In the genomic region with DNA sequence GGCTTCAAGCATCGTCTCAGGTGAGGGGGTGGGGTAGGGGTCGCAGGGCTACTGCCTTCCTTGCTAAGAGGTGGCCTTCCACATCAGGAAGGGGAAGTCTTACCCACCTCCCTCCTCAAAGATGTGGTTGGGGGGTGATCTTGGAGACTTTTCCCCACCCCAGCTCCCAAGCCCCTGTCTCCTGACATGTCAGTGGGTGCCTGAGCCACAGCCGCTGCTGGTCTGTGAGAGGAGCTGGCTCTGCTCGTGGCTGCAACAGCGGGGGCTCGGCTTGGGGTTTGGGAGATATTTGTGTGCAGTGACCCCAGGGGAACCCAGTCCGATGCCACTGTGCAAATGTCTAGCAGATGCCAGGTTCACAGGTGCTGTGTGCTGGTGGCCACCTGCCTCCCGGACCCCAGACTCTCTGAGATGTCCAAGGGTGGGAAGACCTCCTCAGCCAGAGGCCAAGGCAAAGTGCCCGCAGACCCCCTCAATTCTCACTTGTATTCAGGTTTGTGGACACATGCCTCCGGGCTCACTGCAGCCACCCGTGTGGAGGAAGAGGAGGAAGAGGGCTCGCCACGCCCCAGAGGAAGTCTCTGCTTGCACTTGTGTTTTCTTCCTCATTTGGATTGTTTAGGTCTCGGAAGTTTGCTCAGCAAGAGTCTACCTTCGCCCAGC, we compare ENCODE assay signal across 10 cellular contexts. TPM values are rescaled to one million over a fixed set of nuclear protein-coding genes. Genes with fewer than 3 reads are reported as not detected.
A peak's percentile ranks its signal among the peaks of the same experiment; 100 is the strongest.
DNase-seq lines count a peak whose midpoint lies in the region; ATAC-seq and TF ChIP-seq lines count a peak whose summit lies in the region.
"Had no signal": no experiment of that assay in that cellular context is flagged by ENCODE, and none has a peak within 500 bp of the region (broad histone marks: within the 10 kb centered on the region; RNA-seq: fewer than 3 reads in every experiment).

No MANE protein-coding gene starts in this region.

- no peaks in the 10 kb centered on the region for H3K36me3 Mint-ChIP-seq in activated CD4-positive, alpha-beta T cell treated with anti-CD3 and anti-CD28 coated beads for 36 hours (ENCODE audit: low read depth)
- no peaks in the 10 kb centered on the region for H3K36me3 Mint-ChIP-seq in T-helper 1 cell treated with Interleukin-12 subunit alpha and Interleukin-12 subunit beta and Interleukin-4 antibody, amounts not matched to agents 30 μg/mL and 1 μg/mL, for 36 hours (ENCODE audit: low read depth)
- peaks cover 7% of the 10 kb centered on the region for H3K36me3 Mint-ChIP-seq in glutamatergic neuron (ENCODE audit: unreplicated experiment)

- H3K9me3 Mint-ChIP-seq in activated CD4-positive, alpha-beta T cell treated with anti-CD3 and anti-CD28 coated beads for 36 hours (ENCODE audit: low read depth), result no peaks in the 10 kb centered on the region
- no peaks in the 10 kb centered on the region for H3K9me3 Mint-ChIP-seq in T-helper 1 cell treated with Interleukin-12 subunit alpha and Interleukin-12 subunit beta and Interleukin-4 antibody, amounts not matched to agents 30 μg/mL and 1 μg/mL, for 36 hours
- H3K9me3 Mint-ChIP-seq in glutamatergic neuron (ENCODE audit: unreplicated experiment), result peaks cover 5% of the 10 kb centered on the region

- POLR2A ChIA-PET in activated CD4-positive, alpha-beta T cell treated with anti-CD3 and anti-CD28 coated beads for 36 hours (lab: Charles Lee), result no interaction called here

- DNase-seq in activated CD4-positive, alpha-beta T cell treated with anti-CD3 and anti-CD28 coated beads for 36 hours, result peak; percentile 42
- DNase-seq in activated CD4-positive, alpha-beta T cell treated with anti-CD3 and anti-CD28 coated beads for 4 hours, result no peak
- DNase-seq in glutamatergic neuron (peak; percentile 17), H4 (ENCODE audit: low spot score) (no peak), T-helper 9 cell (no peak), NCI-H446 treated with DMSO at 0.1 percent for 48 hours (lab: John Stamatoyannopoulos, UW) (no peak)
- DNase-seq in stimulated activated naive CD8-positive, alpha-beta T cell treated with anti-CD3 and anti-CD28 coated beads, Interleukin-15, Interleukin-2, amounts not matched to agents 100 U/mL and 50 U/mL, for 24 hours, result peak; percentile 23
- DNase-seq: activated gamma-delta T cell treated with Interleukin-2 at 50 U/mL for 16 hours, trophoblast cell had no signal

- H3K27me3 Mint-ChIP-seq in activated CD4-positive, alpha-beta T cell treated with anti-CD3 and anti-CD28 coated beads for 36 hours, result no peaks in the 10 kb centered on the region
- H3K27me3 Mint-ChIP-seq in T-helper 1 cell treated with Interleukin-12 subunit alpha and Interleukin-12 subunit beta and Interleukin-4 antibody, amounts not matched to agents 30 μg/mL and 1 μg/mL, for 36 hours (ENCODE audit: low read depth), result peaks cover 16% of the 10 kb centered on the region
- H3K27me3 Mint-ChIP-seq in glutamatergic neuron (ENCODE audit: unreplicated experiment), result peaks cover 24% of the 10 kb centered on the region

- ATAC-seq in activated CD4-positive, alpha-beta T cell treated with anti-CD3 and anti-CD28 coated beads for 36 hours, result no peak
- ATAC-seq in stimulated activated naive CD8-positive, alpha-beta T cell treated with anti-CD3 and anti-CD28 coated beads, Interleukin-15, Interleukin-2, amounts not matched to agents 100 U/mL and 50 U/mL, for 24 hours, result no peak

- CTCF ChIA-PET in activated CD4-positive, alpha-beta T cell treated with anti-CD3 and anti-CD28 coated beads for 36 hours (lab: Charles Lee), result interaction anchor here (1.5 kb wide), 1 partner anchor 80 kb away, joined by 5 read pairs; no protein-coding TSS in a partner anchor

- peaks cover 38% of the 10 kb centered on the region for H3K4me1 Mint-ChIP-seq in activated CD4-positive, alpha-beta T cell treated with anti-CD3 and anti-CD28 coated beads for 36 hours
- H3K4me1 Mint-ChIP-seq in T-helper 1 cell treated with Interleukin-12 subunit alpha and Interleukin-12 subunit beta and Interleukin-4 antibody, amounts not matched to agents 30 μg/mL and 1 μg/mL, for 36 hours (ENCODE audit: low read depth), result peaks cover 19% of the 10 kb centered on the region
- no peaks in the 10 kb centered on the region for H3K4me1 Mint-ChIP-seq in glutamatergic neuron (ENCODE audit: low read depth, unreplicated experiment)

- peak overlapping the region; percentile 86 for H3K4me3 Mint-ChIP-seq in activated CD4-positive, alpha-beta T cell treated with anti-CD3 and anti-CD28 coated beads for 36 hours
- peak overlapping the region; percentile 86 for H3K4me3 Mint-ChIP-seq in T-helper 1 cell treated with Interleukin-12 subunit alpha and Interleukin-12 subunit beta and Interleukin-4 antibody, amounts not matched to agents 30 μg/mL and 1 μg/mL, for 36 hours
- no peak overlapping the region for H3K4me3 Mint-ChIP-seq in glutamatergic neuron (ENCODE audit: unreplicated experiment)

- no peak for TF ChIP-seq CTCF in glutamatergic neuron (IDR thresholded peaks at IDR 0.05; ENCODE audit: partially characterized antibody, unreplicated experiment)

- H3K27ac Mint-ChIP-seq in activated CD4-positive, alpha-beta T cell treated with anti-CD3 and anti-CD28 coated beads for 36 hours, result peak overlapping the region; percentile 74
- peak overlapping the region; percentile 67 for H3K27ac Mint-ChIP-seq in T-helper 1 cell treated with Interleukin-12 subunit alpha and Interleukin-12 subunit beta and Interleukin-4 antibody, amounts not matched to agents 30 μg/mL and 1 μg/mL, for 36 hours
- no peak overlapping the region for H3K27ac Mint-ChIP-seq in glutamatergic neuron (ENCODE audit: unreplicated experiment)

- intact Hi-C loops in activated CD4-positive, alpha-beta T cell treated with anti-CD3 and anti-CD28 coated beads for 36 hours (cut with DNase I, micrococcal nuclease), result loop anchor here in 1 of 2 experiments (5.0 kb wide), 2 partner anchors 36 to 441 kb away; a partner anchor contains a TSS

RNA-seq across cellular contexts. Expression of a gene that starts 1.9 kb away (rescaled TPM):
- total RNA-seq in activated CD4-positive, alpha-beta T cell treated with anti-CD3 and anti-CD28 coated beads for 36 hours, result 10 to 100 TPM in 1 of 2 experiments, 1 to 10 TPM in 1; 9.1 to 10.9 TPM
- 0.44 TPM for total RNA-seq in glutamatergic neuron (ENCODE audit: unreplicated experiment)
- total RNA-seq in H4 (2014; rRNA removed; shearing (Covaris generic)), result 0.04 TPM in 1 of 2 replicates, not detected in the other

RNA-seq across cellular contexts. Expression of a gene that starts 2.4 kb away (rescaled TPM):
- total RNA-seq in activated CD4-positive, alpha-beta T cell treated with anti-CD3 and anti-CD28 coated beads for 36 hours, result under 1 TPM in 1 of 2 experiments, not detected in 1; 0.05 TPM
- total RNA-seq in glutamatergic neuron (ENCODE audit: unreplicated experiment), result not detected
- total RNA-seq in H4 (2014; rRNA removed; shearing (Covaris generic)), result not detected in 2 replicates

RNA-seq across cellular contexts. Expression of a gene that starts 46.2 kb away (rescaled TPM):
- 10 to 100 TPM; 19.8 to 38.4 TPM for total RNA-seq in activated CD4-positive, alpha-beta T cell treated with anti-CD3 and anti-CD28 coated beads for 36 hours
- 49.7 TPM for total RNA-seq in glutamatergic neuron (ENCODE audit: unreplicated experiment)
- total RNA-seq in H4 (2014; rRNA removed; shearing (Covaris generic)), result 32.8 and 52.2 TPM in 2 replicates

Comparison
In these comparisons a context has a peak if more than half of its experiments do, and no peak if none do; other contexts are left out.
1. DNase-seq: peak in activated CD4-positive, alpha-beta T cell treated with anti-CD3 and anti-CD28 coated beads for 36 hours (single experiment), glutamatergic neuron (single experiment) and stimulated activated naive CD8-positive, alpha-beta T cell treated with anti-CD3 and anti-CD28 coated beads, Interleukin-15, Interleukin-2, amounts not matched to agents 100 U/mL and 50 U/mL, for 24 hours (single experiment); none in activated CD4-positive, alpha-beta T cell treated with anti-CD3 and anti-CD28 coated beads for 4 hours (0 of 2), H4 (single experiment), T-helper 9 cell (single experiment) and NCI-H446 treated with DMSO at 0.1 percent for 48 hours (single experiment).